ENCODE assay signal across 16 cellular contexts in genomic region chr1:103602740-103603139, GRCh38. TPM values are rescaled to one million over a fixed set of nuclear protein-coding genes. Genes with fewer than 3 reads are reported as not detected.
"Had no signal": no experiment of that assay in that cellular context is flagged by ENCODE, and none has a peak within 500 bp of the region (broad histone marks: within the 10 kb centered on the region; RNA-seq: fewer than 3 reads in every experiment).

No MANE protein-coding gene starts in this region.

RNA-seq across cellular contexts. Expression of gene AMY2A, which starts 14.5 kb away (rescaled TPM):
- total RNA-seq: activated B cell treated with CpG ODN at 0.5 μM for 24 hours; activated CD4-positive, alpha-beta memory T cell treated with anti-CD3 and anti-CD28 coated beads for 36 hours; activated CD4-positive, alpha-beta T cell treated with anti-CD3 and anti-CD28 coated beads, Interleukin-2, amount 10 ng/mL, durations not matched to agents 24 days and 14 days; activated CD8-positive, alpha-beta memory T cell treated with anti-CD3 and anti-CD28 coated beads for 36 hours; activated CD8-positive, alpha-beta T cell treated with anti-CD3 and anti-CD28 coated beads for 36 hours; activated naive CD4-positive, alpha-beta T cell treated with anti-CD3 and anti-CD28 coated beads for 36 hours; activated naive CD4-positive, alpha-beta T cell treated with anti-CD3 and anti-CD28 coated beads, Interleukin-2, amount 50 U/mL, for 72 hours; activated naive CD8-positive, alpha-beta T cell treated with anti-CD3 and anti-CD28 coated beads for 36 hours; activated T-cell treated with anti-CD3 and anti-CD28 coated beads, Interleukin-2, amount 50 U/mL, for 72 hours; activated T-helper 1 cell treated with anti-CD3 and anti-CD28 coated beads, Interleukin-12 subunit alpha, Interleukin-12 subunit beta, Interleukin-2, Interleukin-4 antibody, amounts not matched to agents 30 ng/mL and 10 ng/mL and 1 ng/mL, durations not matched to agents 14 hours and 24 hours and 36 hours; activated T-helper 17 cell treated with anti-CD3 and anti-CD28 coated beads, Interleukin-2, amount 50 U/mL, for 72 hours; cardiac septum had no signal

RNA-seq across cellular contexts. Expression of gene AMY1A, which starts 52.8 kb away (rescaled TPM):
- total RNA-seq: activated B cell treated with CpG ODN at 0.5 μM for 24 hours; activated CD4-positive, alpha-beta memory T cell treated with anti-CD3 and anti-CD28 coated beads for 36 hours; activated CD4-positive, alpha-beta T cell treated with anti-CD3 and anti-CD28 coated beads, Interleukin-2, amount 10 ng/mL, durations not matched to agents 24 days and 14 days; activated CD8-positive, alpha-beta memory T cell treated with anti-CD3 and anti-CD28 coated beads for 36 hours; activated CD8-positive, alpha-beta T cell treated with anti-CD3 and anti-CD28 coated beads for 36 hours; activated naive CD4-positive, alpha-beta T cell treated with anti-CD3 and anti-CD28 coated beads for 36 hours; activated naive CD4-positive, alpha-beta T cell treated with anti-CD3 and anti-CD28 coated beads, Interleukin-2, amount 50 U/mL, for 72 hours; activated naive CD8-positive, alpha-beta T cell treated with anti-CD3 and anti-CD28 coated beads for 36 hours; activated T-cell treated with anti-CD3 and anti-CD28 coated beads, Interleukin-2, amount 50 U/mL, for 4 hours; activated T-cell treated with anti-CD3 and anti-CD28 coated beads, Interleukin-2, amount 50 U/mL, for 72 hours; activated T-helper 1 cell treated with anti-CD3 and anti-CD28 coated beads, Interleukin-12 subunit alpha, Interleukin-12 subunit beta, Interleukin-2, Interleukin-4 antibody, amounts not matched to agents 30 ng/mL and 10 ng/mL and 1 ng/mL, durations not matched to agents 14 hours and 24 hours and 36 hours; activated T-helper 17 cell treated with anti-CD3 and anti-CD28 coated beads, Interleukin-2, amount 50 U/mL, for 72 hours; adrenal gland; aorta; cardiac septum; cerebellum had no signal
- polyA plus RNA-seq: adrenal gland, aorta had no signal
